8 cellular contexts compared by ENCODE assay signal in genomic region chr11:19742595-19743292, GRCh38.
DNase-seq lines count a peak whose midpoint lies in the region; ATAC-seq lines count a peak whose summit lies in the region.

No MANE protein-coding gene starts in this region.

- ATAC-seq in HG02623 (IDR thresholded peaks at IDR 0.05; ENCODE audit: unreplicated experiment), result peak; percentile 88
- no peak for ATAC-seq in GM21367 (IDR thresholded peaks at IDR 0.05; ENCODE audit: unreplicated experiment)

- DNase-seq in GDM1 (lab: John Stamatoyannopoulos, UW) (peak; percentile 29), NCI-H1694 (lab: John Stamatoyannopoulos, UW) (peak; percentile 59), UCSD-AML1 (lab: John Stamatoyannopoulos, UW; ENCODE audit: unreplicated experiment) (peak; percentile 55), brain pericyte (ENCODE audit: low read depth, low spot score) (peak; percentile 46), inferior parietal cortex (ENCODE audit: extremely low spot score) (peak; percentile 93)
- peak; percentile 37 to 42 for DNase-seq in stimulated activated CD4-positive, alpha-beta T cell treated with anti-CD3 and anti-CD28 coated beads, Interleukin-1b, Interleukin-23, amount 100 ng/mL, for 1 hour (ENCODE audit: low read depth in 2 of 2)

Comparison
In these comparisons a context has a peak if more than half of its experiments do, and no peak if none do; other contexts are left out.
1. DNase-seq: peak in every context shown above with its lines; median percentile 93 in inferior parietal cortex; 59 in NCI-H1694; 55 in UCSD-AML1; 46 in brain pericyte; 40 in stimulated activated CD4-positive, alpha-beta T cell treated with anti-CD3 and anti-CD28 coated beads, Interleukin-1b, Interleukin-23, amount 100 ng/mL, for 1 hour; 29 in GDM1.